8 cellular contexts compared by ENCODE assay signal in the genomic region with DNA sequence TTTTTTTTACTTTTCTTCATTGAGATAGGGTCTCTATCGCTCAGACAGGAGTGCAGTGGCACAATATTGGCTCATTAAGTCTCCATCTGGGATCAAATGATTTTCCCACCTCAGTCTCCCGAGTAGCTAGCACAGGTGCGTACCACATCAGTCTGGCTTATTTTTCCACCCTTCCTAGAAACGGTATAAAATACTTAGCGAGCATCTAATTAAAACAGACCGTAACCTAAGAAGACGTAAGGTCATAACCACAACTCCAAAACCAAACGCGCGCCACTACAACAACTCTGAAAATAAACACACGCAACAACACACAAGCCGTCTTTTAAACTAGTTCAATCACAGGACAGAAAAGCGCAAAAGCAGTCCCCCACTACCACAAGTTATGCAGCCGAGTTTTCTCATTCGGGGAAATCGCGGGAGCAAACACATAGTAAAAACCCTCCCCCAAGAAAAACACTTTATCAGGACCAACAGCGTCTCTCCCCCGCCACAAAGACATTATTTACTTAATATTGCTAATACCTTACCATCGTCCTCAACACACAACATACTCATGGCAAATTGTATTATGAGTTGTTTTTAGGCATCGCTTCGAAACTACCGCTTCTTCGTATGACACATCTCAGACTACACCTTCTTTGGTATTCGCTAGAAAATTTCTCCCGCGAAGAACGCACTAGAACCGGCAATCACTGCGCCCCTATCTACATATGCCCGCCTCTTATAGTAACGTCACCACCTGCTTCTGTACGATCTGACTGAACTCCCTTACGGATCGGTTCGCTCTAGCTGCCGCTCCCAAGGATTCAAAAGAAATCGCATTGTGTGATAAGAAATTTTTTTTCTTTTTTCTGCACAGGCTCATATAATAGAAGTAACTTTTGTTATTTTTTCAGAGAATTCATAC. TPM values are rescaled to one million over a fixed set of nuclear protein-coding genes. Genes with fewer than 3 reads are reported as not detected.
DNase-seq lines count a peak whose midpoint lies in the region; ATAC-seq and TF ChIP-seq lines count a peak whose summit lies in the region.

No MANE protein-coding gene starts in this region.

- H3K9ac ChIP-seq in ES-I3 (ENCODE audit: low read depth, low read length) (peak overlapping the region; percentile 51), H9 (ENCODE audit: extremely low read depth, insufficient read length, low read length) (peak overlapping the region; percentile 97)

- H3K27me3 ChIP-seq in H9 (ENCODE audit: insufficient read depth, low read length), result no peaks in the 10 kb centered on the region
- H3K27me3 ChIP-seq in SJSA1 (replicated peaks), result no peaks in the 10 kb centered on the region
- H3K27me3 ChIP-seq in suprapubic skin, result no peaks in the 10 kb centered on the region

- H3K36me3 Mint-ChIP-seq in H9 (ENCODE audit: insufficient read depth in 1 of 3, low read depth in 3 of 3), result no peaks in the 10 kb centered on the region
- H3K36me3 Mint-ChIP-seq in activated naive CD4-positive, alpha-beta T cell treated with anti-CD3 and anti-CD28 coated beads, Interleukin-2, amount 50 U/mL, for 72 hours, result no peaks in the 10 kb centered on the region

- H2BK12ac ChIP-seq in H9 (ENCODE audit: insufficient read length, low read depth, low read length), result no peak overlapping the region

- H2BK20ac ChIP-seq in H9 (ENCODE audit: low read depth, low read length, poor library complexity, severe bottlenecking), result no peak overlapping the region

- no peak for TF ChIP-seq EP300 in suprapubic skin (IDR thresholded peaks at IDR 0.05)

- peak overlapping the region; percentile 84 for H3K56ac ChIP-seq in H9 (ENCODE audit: insufficient read length, low read depth, low read length)

- H2BK15ac ChIP-seq in H9 (ENCODE audit: low read depth, low read length), result no peak overlapping the region

- H3K9me3 ChIP-seq in ES-I3 (ENCODE audit: control insufficient read depth, insufficient read depth, low read length) (no peaks in the 10 kb centered on the region), H9 (ENCODE audit: control insufficient read depth, low read depth, low read length) (no peaks in the 10 kb centered on the region), SJSA1 (replicated peaks) (no peaks in the 10 kb centered on the region), suprapubic skin (no peaks in the 10 kb centered on the region)

- WGBS in H9 (ENCODE audit: extremely low coverage, insufficient read length, low lambda C conversion rate), result no CpG with 5 or more reads among the region's 38 CpGs
- WGBS in suprapubic skin, result 2% methylated on average over 38 of the region's 38 CpGs

- peak overlapping the region; percentile 97 for H2BK5ac ChIP-seq in H9 (ENCODE audit: insufficient read length, low read length)

- TF ChIP-seq POLR2A in suprapubic skin (IDR thresholded peaks at IDR 0.05), result peak; percentile 95 to 99

- H3K4me3 ChIP-seq in SJSA1 (peak overlapping the region; percentile 27), suprapubic skin (peak overlapping the region; percentile 44)

- H2BK120ac ChIP-seq in H9 (ENCODE audit: low read depth, low read length, poor library complexity, severe bottlenecking), result peak overlapping the region; percentile 76

- peak overlapping the region; percentile 97 for H3K18ac ChIP-seq in H9 (ENCODE audit: insufficient read length, low read depth, low read length)

- H3T11ph ChIP-seq in H9 (ENCODE audit: low read length), result peak overlapping the region; percentile 99

- H3K4me3 Mint-ChIP-seq in H9, result peak overlapping the region; percentile 66 to 73

- H3K23ac ChIP-seq in H9 (ENCODE audit: insufficient read length, low read depth, low read length), result no peak overlapping the region

- peak overlapping the region; percentile 38 for H3K4me2 ChIP-seq in H9 (ENCODE audit: insufficient read depth, insufficient read length, low read length)

- H3K79me2 ChIP-seq in H9 (ENCODE audit: insufficient read depth, low read length), result no peaks in the 10 kb centered on the region

- H2AK5ac ChIP-seq in H9 (ENCODE audit: insufficient read length, low read length), result no peak overlapping the region

- H2AFZ ChIP-seq in H9 (ENCODE audit: low read length), result peak overlapping the region; percentile 75

- TF ChIP-seq CTCF in H9 (conservative IDR thresholded peaks at IDR 0.05) (no peak), suprapubic skin (IDR thresholded peaks at IDR 0.05) (no peak)

- peak; percentile 78 to 82 for ATAC-seq in activated naive CD4-positive, alpha-beta T cell treated with anti-CD3 and anti-CD28 coated beads, Interleukin-2, amount 50 U/mL, for 72 hours

- peaks cover 18 to 19% of the 10 kb centered on the region in 2 experiments for H3K4me1 Mint-ChIP-seq in H9

- H3K4me1 ChIP-seq in ES-I3 (ENCODE audit: insufficient read depth, low read length), result peaks cover 6% of the 10 kb centered on the region; the same call in 1 of the 2 replicates
- no peaks in the 10 kb centered on the region; the same call in 1 of the 2 replicates for H3K4me1 ChIP-seq in H9 (ENCODE audit: insufficient read depth, low read length)
- peaks cover 4% of the 10 kb centered on the region; the same call in 1 of the 2 replicates for H3K4me1 ChIP-seq in SJSA1 (replicated peaks)
- H3K4me1 ChIP-seq in suprapubic skin, result peaks cover 5% of the 10 kb centered on the region

- no peaks in the 10 kb centered on the region for H3K23me2 ChIP-seq in H9 (ENCODE audit: insufficient read length, low read depth, low read length, poor library complexity, severe bottlenecking)

- peak overlapping the region; percentile 86 for H3K27ac ChIP-seq in H9 (ENCODE audit: insufficient read length, low read depth, low read length)
- peak overlapping the region; percentile 99 for H3K27ac ChIP-seq in SJSA1
- H3K27ac ChIP-seq in suprapubic skin, result peak overlapping the region; percentile 70

- no peak overlapping the region for H4K91ac ChIP-seq in H9 (ENCODE audit: insufficient read length, low read depth, low read length)

- peaks cover 19% of the 10 kb centered on the region for H3K27me3 Mint-ChIP-seq in H9 (ENCODE audit: low read depth)

- no peak overlapping the region for H4K8ac ChIP-seq in H9 (replicated peaks; ENCODE audit: insufficient read length, low read depth, low read length)

- peaks cover 0 to 5% of the 10 kb centered on the region in 2 experiments; a peak in 1 of 5 replicates for H3K9me3 Mint-ChIP-seq in H9
- peaks cover 0 to 6% of the 10 kb centered on the region in 2 donors for H3K9me3 Mint-ChIP-seq in activated naive CD4-positive, alpha-beta T cell treated with anti-CD3 and anti-CD28 coated beads, Interleukin-2, amount 50 U/mL, for 72 hours

- H4K20me1 ChIP-seq in H9 (ENCODE audit: control insufficient read depth, insufficient read depth, insufficient read length), result no peaks in the 10 kb centered on the region

- no peak overlapping the region; the same call in 1 of the 2 replicates for H3K4ac ChIP-seq in H9 (ENCODE audit: low read depth, low read length)

- peak; percentile 97 for DNase-seq in H9
- peak; percentile 95 for DNase-seq in MV-4-11 (lab: John Stamatoyannopoulos, UW)
- DNase-seq in SJSA1 (ENCODE audit: low read depth in 1 of 2, low spot score in 2 of 2), result peak; percentile 93 to 99
- DNase-seq in activated naive CD4-positive, alpha-beta T cell treated with anti-CD3 and anti-CD28 coated beads, Interleukin-2, amount 50 U/mL, for 72 hours (ENCODE audit: low spot score in 2 of 2), result peak; percentile 78 to 86
- DNase-seq in glomerular visceral epithelial cell (ENCODE audit: extremely low spot score), result peak; percentile 96
- DNase-seq in occipital lobe (lab: John Stamatoyannopoulos, UW), result peak; percentile 67
- peak; percentile 82 to 83 for DNase-seq in suprapubic skin (ENCODE audit: low spot score in 2 of 2)

- peak overlapping the region; percentile 100 for H3K27ac Mint-ChIP-seq in H9
- H3K27ac Mint-ChIP-seq in activated naive CD4-positive, alpha-beta T cell treated with anti-CD3 and anti-CD28 coated beads, Interleukin-2, amount 50 U/mL, for 72 hours, result peak overlapping the region; percentile 96 to 100

- peak overlapping the region; percentile 93 for H4K5ac ChIP-seq in H9 (ENCODE audit: insufficient read length, low read depth, low read length)

- peak overlapping the region; percentile 75; the same call in 1 of the 2 replicates for H3K14ac ChIP-seq in H9 (ENCODE audit: insufficient read depth, low read length)

- no peaks in the 10 kb centered on the region for H3K36me3 ChIP-seq in ES-I3 (ENCODE audit: insufficient read depth, low read length)
- H3K36me3 ChIP-seq in SJSA1, result no peaks in the 10 kb centered on the region
- H3K36me3 ChIP-seq in suprapubic skin, result no peaks in the 10 kb centered on the region

- no peaks in the 10 kb centered on the region for H3K79me1 ChIP-seq in H9 (ENCODE audit: insufficient read depth, low read depth, low read length, poor library complexity, severe bottlenecking)

RNA-seq across cellular contexts. Expression of a gene that starts 32.8 kb away (rescaled TPM):
- total RNA-seq in H9 (2021) (0.31 and 0.55 TPM in 2 replicates), occipital lobe (0.31 TPM), suprapubic skin (under 1 TPM in 3 of 4 donors, not detected in 1; 0.15 to 0.34 (median 0.32) TPM)
- total RNA-seq in SJSA1 (2014; rRNA removed; shearing (Covaris generic)), result 0.03 and 0.13 TPM in 2 replicates
- under 1 TPM; 0.18 to 0.98 TPM for total RNA-seq in activated naive CD4-positive, alpha-beta T cell treated with anti-CD3 and anti-CD28 coated beads, Interleukin-2, amount 50 U/mL, for 72 hours

RNA-seq across cellular contexts. Expression of a gene that starts 33.3 kb away (rescaled TPM):
- total RNA-seq in H9 (2021), result 11.3 and 16.3 TPM in 2 replicates
- total RNA-seq in SJSA1 (2014; rRNA removed; shearing (Covaris generic)), result 74.9 and 77.8 TPM in 2 replicates
- total RNA-seq in activated naive CD4-positive, alpha-beta T cell treated with anti-CD3 and anti-CD28 coated beads, Interleukin-2, amount 50 U/mL, for 72 hours, result 10 to 100 TPM; 73.7 to 85.5 TPM
- 42.6 TPM for total RNA-seq in occipital lobe
- 10 to 100 TPM in 3 of 4 donors, 1 to 10 TPM in 1; 9.5 to 21.2 (median 11.8) TPM for total RNA-seq in suprapubic skin

Comparison
In these comparisons a context has a peak if more than half of its experiments do, and no peak if none do; other contexts are left out.
1. Peak in every context shown above with its lines: DNase-seq, ATAC-seq, H3K4me3 ChIP-seq and H3K27ac ChIP-seq.